Comparison of ENCODE assay signal across 9 cellular contexts in the genomic region with DNA sequence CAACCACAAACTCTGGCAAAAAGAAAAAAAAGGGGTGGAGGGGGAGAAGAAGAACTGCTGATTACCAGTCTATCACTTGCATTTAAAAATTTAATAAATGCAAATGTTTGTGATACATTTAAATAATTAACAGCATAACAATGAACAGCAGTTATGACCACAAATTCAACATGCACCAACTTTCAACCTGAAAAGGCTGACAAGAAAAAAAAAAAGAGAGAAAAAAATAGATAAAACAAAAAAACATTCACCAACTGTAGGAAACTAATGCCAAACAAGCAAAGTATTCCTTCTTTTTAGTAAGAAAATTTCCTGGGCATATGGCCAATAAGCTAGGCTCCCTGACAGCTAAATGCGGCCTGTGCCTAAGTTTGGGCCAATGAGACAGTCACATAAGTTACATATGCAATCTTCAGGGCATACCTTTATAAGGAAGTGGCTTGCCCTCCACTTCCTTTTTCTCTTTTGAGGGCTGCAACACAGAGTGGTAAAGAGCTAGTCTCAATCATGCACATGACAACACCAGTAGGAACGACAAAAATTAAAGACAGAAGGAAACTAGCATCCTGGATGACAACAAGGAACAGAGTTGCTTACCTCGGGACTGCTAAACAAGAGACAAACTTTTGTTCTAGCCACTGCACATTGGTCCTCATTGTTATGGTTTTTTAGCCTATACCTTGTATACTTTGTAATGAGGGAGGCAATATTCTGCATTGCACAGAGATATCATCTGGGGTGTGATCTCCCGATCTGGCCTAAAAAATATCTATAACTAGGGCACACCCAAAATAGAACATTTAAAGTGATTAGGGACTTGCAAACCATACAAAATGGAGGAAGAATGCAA. TPM values are rescaled to one million over a fixed set of nuclear protein-coding genes. Genes with fewer than 3 reads are reported as not detected.
A peak's percentile ranks its signal among the peaks of the same experiment; 100 is the strongest.
DNase-seq lines count a peak whose midpoint lies in the region; ATAC-seq and TF ChIP-seq lines count a peak whose summit lies in the region.
"Had no signal": no experiment of that assay in that cellular context is flagged by ENCODE, and none has a peak within 500 bp of the region (broad histone marks: within the 10 kb centered on the region; RNA-seq: fewer than 3 reads in every experiment).

No MANE protein-coding gene starts in this region.

- in situ Hi-C loops in brain microvascular endothelial cell (cut with HindIII; ENCODE audit: low pct_ligation_motif_present, low sequenced_read_pairs): no loop called here

- H3K27me3 ChIP-seq in right atrium auricular region (no peaks in the 10 kb centered on the region), brain microvascular endothelial cell (replicated peaks) (no peaks in the 10 kb centered on the region)

- H3K36me3 ChIP-seq in right atrium auricular region: no peaks in the 10 kb centered on the region
- H3K36me3 ChIP-seq in brain microvascular endothelial cell (replicated peaks): no peaks in the 10 kb centered on the region

- H3K27ac ChIP-seq in right atrium auricular region (peak overlapping the region in 1 of 2 donors; percentile 30), brain microvascular endothelial cell (no peak overlapping the region)
- H3K27ac ChIP-seq: C4-2B had no signal

- no peak overlapping the region for H3K4me3 ChIP-seq in right atrium auricular region
- no peak overlapping the region for H3K4me3 ChIP-seq in brain microvascular endothelial cell (ENCODE audit: low read depth, low read length)

- peaks cover 0 to 62% of the 10 kb centered on the region in 2 donors for H3K4me1 ChIP-seq in right atrium auricular region

- DNase-seq in Right ventricle myocardium inferior (ENCODE audit: missing footprints) (peak; percentile 56), right atrium auricular region (ENCODE audit: low spot score) (no peak), RPMI7951 (ENCODE audit: low read depth) (peak; percentile 67), brain microvascular endothelial cell (peak; percentile 33), mucosa of gallbladder (ENCODE audit: low spot score) (peak; percentile 22), NCI-H2227 (lab: John Stamatoyannopoulos, UW; ENCODE audit: unreplicated experiment) (no peak), islet precursor cell (no peak)

- TF ChIP-seq CTCF in right atrium auricular region (IDR thresholded peaks at IDR 0.05): no peak
- TF ChIP-seq CTCF in brain microvascular endothelial cell (IDR thresholded peaks at IDR 0.05; ENCODE audit: low read depth, low read length, missing control alignments): no peak

- ATAC-seq in Right ventricle myocardium inferior (peak; percentile 71), HG03039 (IDR thresholded peaks at IDR 0.05; ENCODE audit: unreplicated experiment) (peak; percentile 73)

- H3K9me3 ChIP-seq in right atrium auricular region: no peaks in the 10 kb centered on the region

- intact Hi-C loops in Right ventricle myocardium inferior (cut with DNase I): no loop called here

RNA-seq across cellular contexts. Expression of a gene that starts 24.2 kb away (rescaled TPM):
- total RNA-seq in Right ventricle myocardium inferior (6.4 TPM), right atrium auricular region (10 to 100 TPM in 1 of 2 donors, 1 to 10 TPM in 1; 8.6 to 12.4 TPM), mucosa of gallbladder (27.1 TPM)
- 35.3 and 38.1 TPM in 2 replicates for total RNA-seq in RPMI7951 (2014; rRNA removed; shearing (Covaris generic))

RNA-seq across cellular contexts. Expression of a gene that starts 28.8 kb away (rescaled TPM):
- total RNA-seq in Right ventricle myocardium inferior: 10.1 TPM
- 10 to 100 TPM in 1 of 2 donors, 1 to 10 TPM in 1; 9.6 to 13.9 TPM for total RNA-seq in right atrium auricular region
- 10.1 and 13.1 TPM in 2 replicates for total RNA-seq in RPMI7951 (2014; rRNA removed; shearing (Covaris generic))
- 20.5 TPM for total RNA-seq in mucosa of gallbladder

Comparison
In these comparisons a context has a peak if more than half of its experiments do, and no peak if none do; other contexts are left out.
1. DNase-seq: peak in Right ventricle myocardium inferior (single experiment), RPMI7951 (single experiment), brain microvascular endothelial cell (single experiment) and mucosa of gallbladder (single experiment); none in right atrium auricular region (single experiment), NCI-H2227 (single experiment) and islet precursor cell (single experiment).